1 cellular context compared by ENCODE assay signal in the genomic region with DNA sequence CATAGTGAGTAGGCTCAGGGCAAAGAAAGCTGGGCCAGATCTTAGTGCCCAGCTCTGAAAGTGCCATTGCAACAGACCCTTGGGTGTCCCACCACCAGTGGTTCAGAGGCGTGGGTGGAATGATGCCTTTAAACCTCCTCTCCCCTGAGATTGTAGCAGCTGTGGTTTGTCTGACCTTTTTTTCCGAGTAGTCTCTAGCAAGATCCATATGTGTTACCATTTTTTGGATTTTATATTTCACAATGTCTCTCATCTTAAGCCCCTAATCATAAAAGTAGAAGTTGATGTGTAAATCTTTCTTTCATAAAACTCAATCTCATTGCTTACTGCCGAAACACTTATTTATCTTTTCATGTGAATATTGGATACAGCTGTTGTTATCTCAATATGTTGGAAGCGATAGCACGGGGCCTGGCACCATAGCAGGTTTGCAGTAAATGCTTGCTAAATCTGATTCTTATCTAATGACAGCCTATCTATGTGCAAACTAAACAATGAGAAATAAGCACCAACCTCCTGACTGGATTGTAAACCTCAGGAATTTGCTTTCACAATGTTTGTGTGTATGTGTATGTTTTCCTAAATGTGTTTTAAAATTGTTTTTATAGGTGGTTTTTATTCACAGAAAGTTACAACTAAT.
TF ChIP-seq lines count a peak whose summit lies in the region.

No MANE protein-coding gene starts in this region.

TF ChIP-seq in HepG2, 621 proteins besides CTCF, POLR2A, EP300 and RAD21:
- TF ChIP-seq, protein P1, sequence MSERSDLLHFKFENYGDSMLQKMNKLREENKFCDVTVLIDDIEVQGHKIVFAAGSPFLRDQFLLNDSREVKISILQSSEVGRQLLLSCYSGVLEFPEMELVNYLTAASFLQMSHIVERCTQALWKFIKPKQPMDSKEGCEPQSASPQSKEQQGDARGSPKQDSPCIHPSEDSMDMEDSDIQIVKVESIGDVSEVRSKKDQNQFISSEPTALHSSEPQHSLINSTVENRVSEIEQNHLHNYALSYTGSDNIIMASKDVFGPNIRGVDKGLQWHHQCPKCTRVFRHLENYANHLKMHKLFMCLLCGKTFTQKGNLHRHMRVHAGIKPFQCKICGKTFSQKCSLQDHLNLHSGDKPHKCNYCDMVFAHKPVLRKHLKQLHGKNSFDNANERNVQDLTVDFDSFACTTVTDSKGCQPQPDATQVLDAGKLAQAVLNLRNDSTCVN (CRISPR knock-in tag; IDR thresholded peaks at IDR 0.05; ENCODE audit: borderline replicate concordance) = no peak
- TF ChIP-seq CEBPB (IDR thresholded peaks at IDR 0.05; ENCODE audit: borderline replicate concordance, low read depth, low read length) = 0 out of 2 replicates have a peak, but pooled peaks have one; percentile 5
